Comparison of ENCODE assay signal across 1 cellular context in genomic region chr11:131957891-131958290, GRCh38.
TF ChIP-seq lines count a peak whose summit lies in the region.

No MANE protein-coding gene starts in this region.

TF ChIP-seq in HEK293, 187 proteins besides CTCF, POLR2A, EP300 and RAD21 (continued from another document and continues in another):
- TF ChIP-seq ZNF121 (tag by site-specific recombination; IDR thresholded peaks at IDR 0.05): no peak
- TF ChIP-seq ZFP37 (tag by site-specific recombination; IDR thresholded peaks at IDR 0.05): no peak
- TF ChIP-seq ZNF785 (tag by site-specific recombination; IDR thresholded peaks at IDR 0.05): no peak
- TF ChIP-seq ZBTB44 (tag by site-specific recombination; IDR thresholded peaks at IDR 0.05): peak; percentile 98
- no peak for TF ChIP-seq REST (tag by site-specific recombination; IDR thresholded peaks at IDR 0.05)
- no peak for TF ChIP-seq ZNF354C (tag by site-specific recombination; IDR thresholded peaks at IDR 0.05; ENCODE audit: borderline replicate concordance, low read depth)
- TF ChIP-seq ZXDB (tag by site-specific recombination; IDR thresholded peaks at IDR 0.05): no peak
- TF ChIP-seq KLF16 (tag by site-specific recombination; IDR thresholded peaks at IDR 0.05): no peak
- no peak for TF ChIP-seq ZSCAN23 (tag by site-specific recombination; IDR thresholded peaks at IDR 0.05)
- TF ChIP-seq ZBTB10 (tag by site-specific recombination; IDR thresholded peaks at IDR 0.05): no peak
- TF ChIP-seq ZNF148 (tag by site-specific recombination; IDR thresholded peaks at IDR 0.05; ENCODE audit: borderline replicate concordance): no peak
- no peak for TF ChIP-seq ZNF292 (tag by site-specific recombination; IDR thresholded peaks at IDR 0.05; ENCODE audit: borderline replicate concordance, low read depth)
- TF ChIP-seq ZFP41 (tag by site-specific recombination; IDR thresholded peaks at IDR 0.05; ENCODE audit: borderline replicate concordance): no peak
- no peak for TF ChIP-seq ZIC2 (tag by site-specific recombination; IDR thresholded peaks at IDR 0.05)
- no peak for TF ChIP-seq ZNF558 (tag by site-specific recombination; IDR thresholded peaks at IDR 0.05)
- TF ChIP-seq ZEB2 (tag by site-specific recombination; IDR thresholded peaks at IDR 0.05): 0 out of 2 replicates have a peak, but pooled peaks have one; percentile 29
- no peak for TF ChIP-seq KLF9 (tag by site-specific recombination; IDR thresholded peaks at IDR 0.05; ENCODE audit: low read depth)
- TF ChIP-seq MZF1 (tag by site-specific recombination; IDR thresholded peaks at IDR 0.05; ENCODE audit: borderline replicate concordance): no peak
- no peak for TF ChIP-seq ZNF362 (tag by site-specific recombination; IDR thresholded peaks at IDR 0.05)
- TF ChIP-seq ZNF791 (tag by site-specific recombination; IDR thresholded peaks at IDR 0.05): no peak
- peak; percentile 85 for TF ChIP-seq GFI1B (tag by site-specific recombination; IDR thresholded peaks at IDR 0.05)
- no peak for TF ChIP-seq ZNF660 (tag by site-specific recombination; IDR thresholded peaks at IDR 0.05)
- TF ChIP-seq HOXA7 (CRISPR knock-in tag; IDR thresholded peaks at IDR 0.05; ENCODE audit: borderline replicate concordance): no peak
- TF ChIP-seq ZNF366 (tag by site-specific recombination; conservative IDR thresholded peaks at IDR 0.05): no peak
- peak; percentile 63; the same call in 1 of the 2 replicates for TF ChIP-seq ZNF610 (tag by site-specific recombination; IDR thresholded peaks at IDR 0.05; ENCODE audit: borderline replicate concordance)
- no peak for TF ChIP-seq ZBTB48 (tag by site-specific recombination; IDR thresholded peaks at IDR 0.05)
- no peak for TF ChIP-seq ZNF654 (tag by site-specific recombination; IDR thresholded peaks at IDR 0.05; ENCODE audit: low read depth)
- TF ChIP-seq ZNF324 (tag by site-specific recombination; IDR thresholded peaks at IDR 0.05): no peak
- no peak for TF ChIP-seq SP3 (tag by site-specific recombination; IDR thresholded peaks at IDR 0.05)
- no peak for TF ChIP-seq TRIM28 (IDR thresholded peaks at IDR 0.05; ENCODE audit: borderline replicate concordance, low read length)
- no peak for TF ChIP-seq ZNF211 (tag by site-specific recombination; IDR thresholded peaks at IDR 0.05; ENCODE audit: low read depth)
- TF ChIP-seq ZNF670 (tag by site-specific recombination; IDR thresholded peaks at IDR 0.05; ENCODE audit: low read depth): no peak
- no peak for TF ChIP-seq ZNF221 (tag by site-specific recombination; IDR thresholded peaks at IDR 0.05; ENCODE audit: borderline replicate concordance)
- peak; percentile 63; the same call in 1 of the 2 replicates for TF ChIP-seq ZNF18 (tag by site-specific recombination; IDR thresholded peaks at IDR 0.05)
- no peak for TF ChIP-seq ZBTB26 (tag by site-specific recombination; optimal IDR thresholded peaks at IDR 0.05)
- TF ChIP-seq ZBTB7A (tag by site-specific recombination; IDR thresholded peaks at IDR 0.05; ENCODE audit: low read depth): no peak
- TF ChIP-seq ZBTB20 (tag by site-specific recombination; IDR thresholded peaks at IDR 0.05): no peak
- TF ChIP-seq BCL6B (tag by site-specific recombination; IDR thresholded peaks at IDR 0.05): no peak
- TF ChIP-seq ZNF311 (tag by site-specific recombination; IDR thresholded peaks at IDR 0.05; ENCODE audit: borderline replicate concordance): no peak
- TF ChIP-seq BCL11A (tag by site-specific recombination; IDR thresholded peaks at IDR 0.05; ENCODE audit: low read depth): peak; percentile 48; the same call in 1 of the 2 replicates
- TF ChIP-seq ZNF513 (tag by site-specific recombination; IDR thresholded peaks at IDR 0.05): no peak
- no peak for TF ChIP-seq ZNF830 (tag by site-specific recombination; IDR thresholded peaks at IDR 0.05; ENCODE audit: low read depth)
- TF ChIP-seq INSM2 (tag by site-specific recombination; IDR thresholded peaks at IDR 0.05): no peak
- no peak for TF ChIP-seq ZNF548 (tag by site-specific recombination; IDR thresholded peaks at IDR 0.05)
- TF ChIP-seq ZFP69B (tag by site-specific recombination; IDR thresholded peaks at IDR 0.05): no peak
- TF ChIP-seq ZNF341 (tag by site-specific recombination; IDR thresholded peaks at IDR 0.05; ENCODE audit: low read depth): no peak
